In genomic region chr1:228108055-228108690, GRCh38 we compare ENCODE assay signal across 8 cellular contexts. TPM values are rescaled to one million over a fixed set of nuclear protein-coding genes. Genes with fewer than 3 reads are reported as not detected.
DNase-seq lines count a peak whose midpoint lies in the region; ATAC-seq and TF ChIP-seq lines count a peak whose summit lies in the region.

No MANE protein-coding gene starts in this region.

- H3K27ac Mint-ChIP-seq in T-cell: peak overlapping the region; percentile 69 to 85

- in situ Hi-C loops in HAP-1 (cut with MboI; ENCODE audit: low sequenced_read_pairs): no loop called here

- peak overlapping the region; percentile 89 for H3K4me3 ChIP-seq in HAP-1
- peak overlapping the region; percentile 75 to 91 (median 83) for H3K4me3 ChIP-seq in skin epidermis

- DNase-seq in HAP-1 (ENCODE audit: low spot score in 2 of 2) (no peak), T-cell (no peak), foreskin keratinocyte (no peak), NCI-H2107 (lab: John Stamatoyannopoulos, UW) (no peak), Ammon's horn (ENCODE audit: low spot score) (no peak), NCI-H146 treated with DMSO at 0.1 percent for 48 hours (lab: John Stamatoyannopoulos, UW; ENCODE audit: unreplicated experiment) (no peak)

- peaks cover 13% of the 10 kb centered on the region for H3K36me3 ChIP-seq in HAP-1 (replicated peaks)

- H3K9me3 ChIP-seq in HAP-1: no peaks in the 10 kb centered on the region

- H3K4me1 Mint-ChIP-seq in T-cell: peaks cover 26 to 38% (median 29%) of the 10 kb centered on the region in 3 donors

- H3K4me3 Mint-ChIP-seq in T-cell: peak overlapping the region; percentile 79 to 93 (median 81)

- no peak for ATAC-seq in T-cell (replicated peaks in 1 of 4)
- ATAC-seq in foreskin keratinocyte: no peak
- no peak for ATAC-seq in GM21737 (IDR thresholded peaks at IDR 0.05; ENCODE audit: unreplicated experiment)

- peaks cover 8% of the 10 kb centered on the region for H3K36me3 Mint-ChIP-seq in T-cell

- H3K27me3 ChIP-seq in HAP-1 (ENCODE audit: low read depth): no peaks in the 10 kb centered on the region
- no peaks in the 10 kb centered on the region for H3K27me3 ChIP-seq in foreskin keratinocyte

- H3K4me1 ChIP-seq in HAP-1: peaks cover 8% of the 10 kb centered on the region
- H3K4me1 ChIP-seq in foreskin keratinocyte: no peaks in the 10 kb centered on the region

- POLR2A ChIA-PET in T-cell (lab: Charles Lee): no interaction called here

- H3K9me3 Mint-ChIP-seq in T-cell: no peaks in the 10 kb centered on the region

- TF ChIP-seq CTCF in foreskin keratinocyte (conservative IDR thresholded peaks at IDR 0.05): no peak

- H3K27ac ChIP-seq in foreskin keratinocyte (peak overlapping the region; percentile 55), skin epidermis (peak overlapping the region in 20 of 21 experiments; percentile 68 to 99 (median 92))

- CTCF ChIA-PET in T-cell (lab: Charles Lee): no interaction called here

- no peaks in the 10 kb centered on the region for H3K27me3 Mint-ChIP-seq in T-cell

RNA-seq across cellular contexts. Expression of gene MRPL55, which starts 0.9 kb away (rescaled TPM):
- total RNA-seq in T-cell: 10 to 100 TPM; 49.7 to 63.5 (median 55.9) TPM
- total RNA-seq in foreskin keratinocyte: 73.6 and 77.5 TPM in 2 replicates
- polyA plus RNA-seq in foreskin keratinocyte: 105 and 111 TPM in 2 replicates

RNA-seq across cellular contexts. Expression of gene C1orf35, which starts 5.0 kb away (rescaled TPM):
- total RNA-seq in T-cell (10 to 100 TPM; 19.7 to 34.0 (median 32.3) TPM), foreskin keratinocyte (21.2 and 22.8 TPM in 2 replicates)
- polyA plus RNA-seq in foreskin keratinocyte: 32.8 and 34.0 TPM in 2 replicates

RNA-seq across cellular contexts. Expression of gene ARF1, which starts 25.7 kb away (rescaled TPM):
- total RNA-seq in T-cell: 100 to 1,000 TPM; 232 to 309 (median 258) TPM
- 273 and 306 TPM in 2 replicates for total RNA-seq in foreskin keratinocyte
- 384 and 386 TPM in 2 replicates for polyA plus RNA-seq in foreskin keratinocyte

RNA-seq across cellular contexts. Expression of gene GUK1, which starts 31.9 kb away (rescaled TPM):
- total RNA-seq in T-cell (100 to 1,000 TPM; 201 to 318 (median 223) TPM), foreskin keratinocyte (424 and 441 TPM in 2 replicates)
- polyA plus RNA-seq in foreskin keratinocyte: 603 and 671 TPM in 2 replicates

RNA-seq across cellular contexts. Expression of gene GJC2, which starts 41.6 kb away (rescaled TPM):
- total RNA-seq in T-cell (1 to 10 TPM; 1.1 to 3.1 (median 1.6) TPM), foreskin keratinocyte (0.82 and 1.1 TPM in 2 replicates)
- polyA plus RNA-seq in foreskin keratinocyte: 0.82 and 1.0 TPM in 2 replicates
